1 cellular context compared by ENCODE assay signal in genomic region chr9:98503867-98504800, GRCh38.
TF ChIP-seq lines count a peak whose summit lies in the region.

No MANE protein-coding gene starts in this region.

TF ChIP-seq in neural cell, 6 proteins besides CTCF, POLR2A, EP300 and RAD21 (continued from another document):
- TF ChIP-seq REST (IDR thresholded peaks at IDR 0.05; ENCODE audit: borderline replicate concordance) (no peak), MXI1 (conservative IDR thresholded peaks at IDR 0.05; ENCODE audit: poor library complexity, severe bottlenecking) (no peak)
